ENCODE assay signal across 8 cellular contexts in the genomic region with DNA sequence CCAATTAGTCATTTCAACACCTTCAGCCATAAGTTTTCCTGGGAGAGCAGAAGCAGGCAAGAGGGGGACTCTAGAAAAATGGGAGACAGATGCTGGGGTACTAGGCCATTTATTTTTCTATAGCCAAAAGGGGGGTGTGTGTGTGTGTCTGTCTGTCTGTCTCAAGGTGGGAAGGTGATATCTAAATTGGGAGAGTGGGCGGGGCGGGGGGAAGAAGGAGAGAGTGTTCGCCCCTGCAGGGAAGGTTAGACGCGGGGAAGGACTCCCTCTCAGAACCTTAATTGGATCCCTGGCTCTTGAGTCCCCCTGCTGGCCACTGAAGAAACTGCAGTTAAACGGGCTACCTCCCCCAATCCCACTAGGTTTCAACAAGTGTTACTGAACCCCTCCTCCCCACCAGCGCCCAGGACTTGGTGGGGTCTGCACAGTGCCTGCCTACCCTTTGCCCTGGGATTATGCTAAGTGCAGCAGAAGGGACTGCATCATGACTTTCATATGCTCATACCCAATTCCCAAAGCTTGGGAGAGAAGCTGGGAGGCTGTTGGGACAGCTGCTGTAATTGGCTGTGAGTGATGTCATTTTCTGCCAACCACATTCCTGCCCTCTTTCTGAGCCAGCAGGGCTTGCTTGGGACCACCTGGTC. TPM values are rescaled to one million over a fixed set of nuclear protein-coding genes. Genes with fewer than 3 reads are reported as not detected.
A peak's percentile ranks its signal among the peaks of the same experiment; 100 is the strongest.
DNase-seq lines count a peak whose midpoint lies in the region; ATAC-seq lines count a peak whose summit lies in the region.

No MANE protein-coding gene starts in this region.

- DNase-seq in AG08396 (ENCODE audit: low spot score) (peak; percentile 88), NCI-H748 (lab: John Stamatoyannopoulos, UW; ENCODE audit: unreplicated experiment) (peak; percentile 64), dermis microvascular lymphatic vessel endothelial cell (ENCODE audit: low read depth in 2 of 2) (peak; percentile 40 to 60), medulla oblongata (ENCODE audit: extremely low spot score) (peak; percentile 82)
- DNase-seq in activated CD4-positive, alpha-beta T cell treated with anti-CD3 and anti-CD28 coated beads, Interleukin-2, amount 50 U/mL, for 4 hours = peak; percentile 73 to 80
- peak; percentile 39 to 63 for DNase-seq in stimulated activated CD8-positive, alpha-beta memory T cell treated with anti-CD3 and anti-CD28 coated beads, Interleukin-15, amount 100 ng/mL, for 4 hours (ENCODE audit: low read depth in 2 of 2)

- ATAC-seq in GM21515 (IDR thresholded peaks at IDR 0.05; ENCODE audit: unreplicated experiment) (peak; percentile 47), GM18520 (IDR thresholded peaks at IDR 0.05; ENCODE audit: unreplicated experiment) (no peak)

RNA-seq across cellular contexts. Expression of gene FOXP4, which starts 45.8 kb away (rescaled TPM):
- total RNA-seq in dermis microvascular lymphatic vessel endothelial cell = 3.2 and 5.8 TPM in 2 replicates

RNA-seq across cellular contexts. Expression of gene MDFI, which starts 46.3 kb away (rescaled TPM):
- 38.9 and 56.9 TPM in 2 replicates for total RNA-seq in dermis microvascular lymphatic vessel endothelial cell
